13 cellular contexts compared by ENCODE assay signal in genomic region chr18:76382265-76382664, GRCh38.
DNase-seq lines count a peak whose midpoint lies in the region; ATAC-seq and TF ChIP-seq lines count a peak whose summit lies in the region.
"Had no signal": no experiment of that assay in that cellular context is flagged by ENCODE, and none has a peak within 500 bp of the region (broad histone marks: within the 10 kb centered on the region; RNA-seq: fewer than 3 reads in every experiment).

No MANE protein-coding gene starts in this region.

- no peak overlapping the region for H2AFZ ChIP-seq in DND-41 (ENCODE audit: low read depth, low read length)

- H3K4me1 ChIP-seq in DND-41 (ENCODE audit: insufficient read depth, low read length) (peaks cover 86% of the 10 kb centered on the region), RWPE2 (ENCODE audit: insufficient read depth, poor library complexity, severe bottlenecking) (no peaks in the 10 kb centered on the region), uterus (peaks cover 0 to 16% of the 10 kb centered on the region in 2 donors), gastroesophageal sphincter (peaks cover 0 to 12% (median 0%) of the 10 kb centered on the region in 3 donors)

- DNase-seq in DND-41 (no peak), RWPE2 (ENCODE audit: low spot score) (peak; percentile 2), neural crest cell (ENCODE audit: low read depth, low spot score) (no peak), uterus (peak; percentile 16 to 27), WTC11 (ENCODE audit: low spot score) (no peak), C1 segment of cervical spinal cord (lab: John Stamatoyannopoulos, UW) (no peak)
- DNase-seq: CD4-positive, alpha-beta memory T cell; GF-D8; GOT3; H9 had no signal

- no peak overlapping the region for H3K4me3 Mint-ChIP-seq in neural crest cell
- H3K4me3 Mint-ChIP-seq in WTC11, result no peak overlapping the region
- H3K4me3 Mint-ChIP-seq: B cell; CD4-positive, alpha-beta memory T cell; H9 had no signal

- no peaks in the 10 kb centered on the region for H3K79me2 ChIP-seq in DND-41 (ENCODE audit: insufficient read depth, low read length)

- CTCF ChIA-PET in WTC11 (lab: Charles Lee), result interaction anchor here (1.9 kb wide), 1 partner anchor 17 kb away, joined by 5 read pairs; no protein-coding TSS in a partner anchor

- peaks cover 16% of the 10 kb centered on the region for H3K36me3 Mint-ChIP-seq in neural crest cell (ENCODE audit: low read depth)
- peaks cover 13% of the 10 kb centered on the region for H3K36me3 Mint-ChIP-seq in WTC11
- H3K36me3 Mint-ChIP-seq: CD4-positive, alpha-beta memory T cell had no signal

- no peak overlapping the region for H3K4me3 ChIP-seq in DND-41 (ENCODE audit: low read depth in 1 of 2, low read length in 2 of 2)
- no peak overlapping the region for H3K4me3 ChIP-seq in RWPE2 (ENCODE audit: severe bottlenecking)
- no peak overlapping the region for H3K4me3 ChIP-seq in uterus
- no peak overlapping the region for H3K4me3 ChIP-seq in gastroesophageal sphincter

- no peak for TF ChIP-seq EP300 in gastroesophageal sphincter (IDR thresholded peaks at IDR 0.05)

- H3K27me3 Mint-ChIP-seq in neural crest cell (ENCODE audit: low read depth) (no peaks in the 10 kb centered on the region), WTC11 (ENCODE audit: low read depth) (no peaks in the 10 kb centered on the region; the same call in 1 of the 2 replicates)
- H3K27me3 Mint-ChIP-seq: B cell; CD4-positive, alpha-beta memory T cell had no signal

- no peak overlapping the region for H3K9ac ChIP-seq in DND-41 (ENCODE audit: low read depth, low read length)

- intact Hi-C loops in uterus (cut with DNase I; ENCODE audit: low total_unique reads), result no loop called here

- POLR2A ChIA-PET in WTC11 (lab: Charles Lee), result no interaction called here

- TF ChIP-seq POLR2A in uterus (IDR thresholded peaks at IDR 0.05) (no peak), gastroesophageal sphincter (IDR thresholded peaks at IDR 0.05) (no peak)

- peak overlapping the region; percentile 57 for H3K27ac Mint-ChIP-seq in neural crest cell (ENCODE audit: unreplicated experiment)
- no peak overlapping the region; the same call in 1 of the 2 replicates for H3K27ac Mint-ChIP-seq in WTC11
- H3K27ac Mint-ChIP-seq: B cell had no signal

- H3K27ac ChIP-seq in DND-41 (ENCODE audit: low read length) (peak overlapping the region; percentile 94), RWPE2 (ENCODE audit: poor library complexity, severe bottlenecking) (no peak overlapping the region), uterus (peak overlapping the region; percentile 22 to 25), gastroesophageal sphincter (no peak overlapping the region)
- H3K27ac ChIP-seq: C4-2B had no signal

- H3K9me3 ChIP-seq in DND-41 (ENCODE audit: insufficient read depth, low read length, severe bottlenecking) (peaks cover 4% of the 10 kb centered on the region), RWPE2 (ENCODE audit: severe bottlenecking) (no peaks in the 10 kb centered on the region), uterus (no peaks in the 10 kb centered on the region), gastroesophageal sphincter (no peaks in the 10 kb centered on the region)

- H3K27me3 ChIP-seq in DND-41 (ENCODE audit: insufficient read depth, low read length, poor library complexity) (no peaks in the 10 kb centered on the region), RWPE2 (ENCODE audit: insufficient read depth, poor library complexity, severe bottlenecking) (no peaks in the 10 kb centered on the region), uterus (no peaks in the 10 kb centered on the region), gastroesophageal sphincter (no peaks in the 10 kb centered on the region)

- H3K4me1 Mint-ChIP-seq in neural crest cell (peaks cover 27% of the 10 kb centered on the region), WTC11 (peaks cover 23% of the 10 kb centered on the region)

- TF ChIP-seq CTCF in DND-41 (IDR thresholded peaks at IDR 0.05; ENCODE audit: borderline replicate concordance, extremely low read depth, low read length, poor library complexity, severe bottlenecking) (no peak), RWPE2 (IDR thresholded peaks at IDR 0.05; ENCODE audit: poor library complexity, severe bottlenecking) (no peak), neural crest cell (conservative IDR thresholded peaks at IDR 0.05) (no peak), uterus (IDR thresholded peaks at IDR 0.05) (no peak), gastroesophageal sphincter (IDR thresholded peaks at IDR 0.05) (no peak), WTC11 (IDR thresholded peaks at IDR 0.05) (no peak)

- peaks cover 2% of the 10 kb centered on the region for H3K9me3 Mint-ChIP-seq in neural crest cell
- no peaks in the 10 kb centered on the region for H3K9me3 Mint-ChIP-seq in WTC11
- H3K9me3 Mint-ChIP-seq: CD4-positive, alpha-beta memory T cell; H9 had no signal

- no peak overlapping the region for H3K4me2 ChIP-seq in DND-41 (ENCODE audit: insufficient read depth, low read length)

- ATAC-seq in DND-41 (ENCODE audit: insufficient read depth, low read depth) (no peak), RWPE2 (ENCODE audit: low read depth) (no peak), gastroesophageal sphincter (no peak), WTC11 (no peak)

- no peaks in the 10 kb centered on the region for H4K20me1 ChIP-seq in DND-41 (ENCODE audit: insufficient read depth, low read length)

- H3K36me3 ChIP-seq in DND-41 (ENCODE audit: insufficient read depth, low read length) (no peaks in the 10 kb centered on the region; the same call in 1 of the 2 replicates), RWPE2 (ENCODE audit: low read depth) (peaks cover 9% of the 10 kb centered on the region), uterus (no peaks in the 10 kb centered on the region), gastroesophageal sphincter (peaks cover 0 to 32% of the 10 kb centered on the region in 2 donors)

- 72 to 83% methylated on average over 5 of the region's 8 CpGs for WGBS in gastroesophageal sphincter (ENCODE audit: low coverage in 1 of 2), 2 donors

TF ChIP-seq in WTC11, 78 proteins besides CTCF, POLR2A, EP300 and RAD21 (continues in another document):
- no peak for TF ChIP-seq GABPB1 (CRISPR knock-in tag; IDR thresholded peaks at IDR 0.05)
- no peak for TF ChIP-seq E2F5 (CRISPR knock-in tag; IDR thresholded peaks at IDR 0.05)
- TF ChIP-seq NFATC4 (CRISPR knock-in tag; IDR thresholded peaks at IDR 0.05), result no peak
- no peak for TF ChIP-seq MLX (CRISPR knock-in tag; IDR thresholded peaks at IDR 0.05)
- no peak for TF ChIP-seq ZBTB21 (CRISPR knock-in tag; IDR thresholded peaks at IDR 0.05; ENCODE audit: borderline replicate concordance)
- TF ChIP-seq HMGXB4 (CRISPR knock-in tag; IDR thresholded peaks at IDR 0.05), result no peak
- no peak for TF ChIP-seq GRHL2 (CRISPR knock-in tag; IDR thresholded peaks at IDR 0.05; ENCODE audit: insufficient replicate concordance, severe bottlenecking)
- no peak for TF ChIP-seq ZNF219 (CRISPR knock-in tag; IDR thresholded peaks at IDR 0.05; ENCODE audit: borderline replicate concordance)
- TF ChIP-seq ATF6 (CRISPR knock-in tag; IDR thresholded peaks at IDR 0.05), result no peak

Comparison
In these comparisons a context has a peak if more than half of its experiments do, and no peak if none do; other contexts are left out.
1. DNase-seq: peak in RWPE2 (single experiment) and uterus (2 of 2); none in DND-41 (single experiment), neural crest cell (single experiment), WTC11 (single experiment) and C1 segment of cervical spinal cord (0 of 14).
2. H3K27ac ChIP-seq: peak in DND-41 (single experiment) and uterus (2 of 2); none in RWPE2 (single experiment) and gastroesophageal sphincter (0 of 4).